Comparison of ENCODE assay signal across 1 cellular context in genomic region chr1:94417962-94418663, GRCh38.
TF ChIP-seq lines count a peak whose summit lies in the region.

Gene ABCD3, plus strand, starts transcription at chr1:94418389. Its CDS starts 90 bp downstream, at chr1:94418479.

TF ChIP-seq in K562, 482 proteins besides CTCF, POLR2A, EP300 and RAD21 (continued from another document):
- TF ChIP-seq ZBTB11 (CRISPR knock-in tag; IDR thresholded peaks at IDR 0.05) (peak in 1 of 3 experiments; percentile 73; a peak in 2 of 6 replicates), CBX1 (IDR thresholded peaks at IDR 0.05; ENCODE audit: low read depth) (no peak; the same call in none of the 2 replicates), MBD2 (IDR thresholded peaks at IDR 0.05; ENCODE audit: borderline replicate concordance, low read depth) (no peak), BDP1 (IDR thresholded peaks at IDR 0.05; ENCODE audit: insufficient read depth, insufficient read length) (no peak), KLF16 (IDR thresholded peaks at IDR 0.05) (no peak), ZNF347 (CRISPR knock-in tag; IDR thresholded peaks at IDR 0.05; ENCODE audit: low read depth) (no peak), ZNF174 (CRISPR knock-in tag; IDR thresholded peaks at IDR 0.05) (no peak), ZNF197 (CRISPR knock-in tag; IDR thresholded peaks at IDR 0.05; ENCODE audit: low read depth) (0 out of 2 replicates have a peak, but pooled peaks have one; percentile 21), CEBPB (tag; IDR thresholded peaks at IDR 0.05) (peak; percentile 91), RBFOX2 (IDR thresholded peaks at IDR 0.05; ENCODE audit: low read depth, low read length) (peak; percentile 89), ETS1 (conservative IDR thresholded peaks at IDR 0.05; ENCODE audit: control insufficient read depth, low read depth, low read length) (no peak), CBX5 (IDR thresholded peaks at IDR 0.05; ENCODE audit: borderline replicate concordance, low read depth) (no peak), ARID2 (IDR thresholded peaks at IDR 0.05) (no peak), STAT5A (IDR thresholded peaks at IDR 0.05; ENCODE audit: borderline replicate concordance, low read length) (no peak), LCOR (CRISPR knock-in tag; IDR thresholded peaks at IDR 0.05) (peak; percentile 23; the same call in 1 of the 2 replicates), HINFP (tag; conservative IDR thresholded peaks at IDR 0.05; ENCODE audit: low read depth) (no peak), FOXM1 (IDR thresholded peaks at IDR 0.05; ENCODE audit: low read depth) (no peak), FOXM1 (CRISPR knock-in tag; IDR thresholded peaks at IDR 0.05; ENCODE audit: low read depth) (no peak; the same call in 1 of the 2 replicates), PHF8 (IDR thresholded peaks at IDR 0.05; ENCODE audit: borderline replicate concordance, low read length) (peak; percentile 86), ZNF444 (CRISPR knock-in tag; IDR thresholded peaks at IDR 0.05) (no peak), TSHZ1 (CRISPR knock-in tag; IDR thresholded peaks at IDR 0.05) (no peak), HNRNPUL1 (IDR thresholded peaks at IDR 0.05; ENCODE audit: low read length) (no peak), SMC3 (conservative IDR thresholded peaks at IDR 0.05; ENCODE audit: insufficient read depth, low read depth, low read length) (no peak), NFE2 (IDR thresholded peaks at IDR 0.05; ENCODE audit: low read depth) (no peak), ATF4 (CRISPR knock-in tag; IDR thresholded peaks at IDR 0.05) (no peak), ZKSCAN8 (CRISPR knock-in tag; IDR thresholded peaks at IDR 0.05) (no peak), NFIC (IDR thresholded peaks at IDR 0.05) (peak; percentile 69), MGA (IDR thresholded peaks at IDR 0.05) (peak; percentile 71), KDM1A (IDR thresholded peaks at IDR 0.05) (no peak), PHB2 (IDR thresholded peaks at IDR 0.05; ENCODE audit: low read depth) (no peak), CREB1 (IDR thresholded peaks at IDR 0.05) (peak; percentile 26; the same call in 1 of the 2 replicates), CREB1 (CRISPR knock-in tag; IDR thresholded peaks at IDR 0.05) (peak; percentile 28; the same call in 1 of the 2 replicates), POLR2B (IDR thresholded peaks at IDR 0.05; ENCODE audit: low read depth, partially characterized antibody) (peak; percentile 71), HDAC2 (IDR thresholded peaks at IDR 0.05) (no peak), ZNF583 (CRISPR knock-in tag; IDR thresholded peaks at IDR 0.05) (no peak), PHB (CRISPR knock-in tag; IDR thresholded peaks at IDR 0.05) (no peak), VEZF1 (CRISPR knock-in tag; IDR thresholded peaks at IDR 0.05) (no peak)
TF ChIP-seq in K562: peak in this region for 109.
